In the genomic region with DNA sequence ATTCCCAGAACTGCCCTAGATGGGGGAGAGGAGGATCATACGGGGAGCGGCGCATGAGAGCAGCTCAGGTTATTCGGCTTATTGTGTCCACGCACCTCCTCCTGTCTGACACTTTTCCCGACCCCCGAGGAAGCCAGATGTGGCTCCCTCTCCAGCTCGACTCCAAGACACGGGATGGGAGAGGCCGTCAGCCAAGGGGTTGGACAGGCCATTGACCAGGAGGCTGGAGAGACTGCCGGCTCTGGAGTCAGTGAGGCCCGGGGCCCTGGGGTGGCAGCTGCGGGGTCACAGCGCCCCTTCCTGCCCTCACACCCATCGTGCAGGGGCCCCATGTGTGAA, we compare ENCODE assay signal across 12 cellular contexts. TPM values are rescaled to one million over a fixed set of nuclear protein-coding genes. Genes with fewer than 3 reads are reported as not detected.
A peak's percentile ranks its signal among the peaks of the same experiment; 100 is the strongest.
DNase-seq lines count a peak whose midpoint lies in the region; TF ChIP-seq lines count a peak whose summit lies in the region.
"Had no signal": no experiment of that assay in that cellular context is flagged by ENCODE, and none has a peak within 500 bp of the region (broad histone marks: within the 10 kb centered on the region; RNA-seq: fewer than 3 reads in every experiment).

No MANE protein-coding gene starts in this region.

- peaks cover 40% of the 10 kb centered on the region for H3K36me3 Mint-ChIP-seq in Caco-2 (ENCODE audit: insufficient read depth, unreplicated experiment)
- peaks cover 8% of the 10 kb centered on the region for H3K36me3 Mint-ChIP-seq in progenitor cell of endocrine pancreas (ENCODE audit: insufficient read depth)
- H3K36me3 Mint-ChIP-seq in CD4-positive, alpha-beta memory T cell, result no peaks in the 10 kb centered on the region

- H3K9ac ChIP-seq in NT2/D1 (ENCODE audit: insufficient read length, low read depth), result no peak overlapping the region

- H3K36me3 ChIP-seq in Caco-2 (ENCODE audit: control insufficient read depth, insufficient read depth, low read length) (peaks cover 6% of the 10 kb centered on the region), NT2/D1 (ENCODE audit: insufficient read depth, insufficient read length, low read length) (peaks cover 22% of the 10 kb centered on the region), prostate gland (no peaks in the 10 kb centered on the region)
- H3K36me3 ChIP-seq in CD4-positive, alpha-beta memory T cell (ENCODE audit: insufficient read depth, low read length), result no peaks in the 10 kb centered on the region

- TF ChIP-seq POLR2A in prostate gland (IDR thresholded peaks at IDR 0.05), result no peak

- H3K27ac Mint-ChIP-seq in Caco-2 (ENCODE audit: unreplicated experiment) (peak overlapping the region; percentile 99), progenitor cell of endocrine pancreas (no peak overlapping the region)
- no peak overlapping the region for H3K27ac Mint-ChIP-seq in CD4-positive, alpha-beta memory T cell
- H3K27ac Mint-ChIP-seq: activated CD4-positive, alpha-beta T cell treated with anti-CD3 and anti-CD28 coated beads, Interleukin-2, amount 10 ng/mL, durations not matched to agents 24 days and 14 days had no signal

- H3K27me3 Mint-ChIP-seq in Caco-2 (ENCODE audit: insufficient read depth, unreplicated experiment) (no peaks in the 10 kb centered on the region), progenitor cell of endocrine pancreas (peaks cover 13% of the 10 kb centered on the region)
- H3K27me3 Mint-ChIP-seq in CD4-positive, alpha-beta memory T cell, result peaks cover 20 to 21% of the 10 kb centered on the region in 2 donors

- H3K27ac ChIP-seq in CD4-positive, alpha-beta memory T cell (ENCODE audit: low read depth, low read length), result no peak overlapping the region
- H3K27ac ChIP-seq in prostate gland, result peak overlapping the region in 1 of 2 donors; percentile 75
- H3K27ac ChIP-seq: HL-60 had no signal

- intact Hi-C loops in Caco-2 (cut with micrococcal nuclease; ENCODE audit: unreplicated experiment) (loop anchor here (1.0 to 2.0 kb wide), 2 partner anchors 35 to 206 kb away; a partner anchor contains a TSS), prostate gland (cut with DNase I) (no loop called here)
- intact Hi-C loops in CD4-positive, alpha-beta memory T cell (cut with micrococcal nuclease), result loop anchor here (1.0 kb wide), 3 partner anchors 15 to 207 kb away; no protein-coding TSS in a partner anchor

- no peak for TF ChIP-seq CTCF in Caco-2 (IDR thresholded peaks at IDR 0.05; ENCODE audit: insufficient read depth in 1 of 2, low read depth in 1 of 2, low read length in 1 of 2, severe bottlenecking in 1 of 2, unreplicated experiment in 1 of 2)
- TF ChIP-seq CTCF in epithelial cell of proximal tubule (conservative IDR thresholded peaks at IDR 0.05; ENCODE audit: low read depth, low read length), result no peak
- no peak for TF ChIP-seq CTCF in progenitor cell of endocrine pancreas (IDR thresholded peaks at IDR 0.05; ENCODE audit: unreplicated experiment)
- no peak for TF ChIP-seq CTCF in prostate gland (IDR thresholded peaks at IDR 0.05)

- 19% methylated on average over 11 of the region's 15 CpGs for whole genome bisulfite sequencing in prostate gland

- BruUV-seq in Caco-2 (replicated peaks; lab: Mats Ljungman, UMichigan), result no TSS peak

- H3K4me3 Mint-ChIP-seq in Caco-2 (ENCODE audit: unreplicated experiment), result peak overlapping the region; percentile 99
- peak overlapping the region; percentile 97 for H3K4me3 Mint-ChIP-seq in progenitor cell of endocrine pancreas (ENCODE audit: low read depth)
- peak overlapping the region in 3 of 8 donors; percentile 75 to 84 (median 80) for H3K4me3 Mint-ChIP-seq in CD4-positive, alpha-beta memory T cell

- H3K27me3 ChIP-seq in Caco-2 (replicated peaks; ENCODE audit: control insufficient read depth, insufficient read depth, low read length) (no peaks in the 10 kb centered on the region), NT2/D1 (ENCODE audit: insufficient read depth, insufficient read length) (peaks cover 8% of the 10 kb centered on the region), prostate gland (replicated peaks; ENCODE audit: insufficient read depth) (peaks cover 4% of the 10 kb centered on the region)
- H3K27me3 ChIP-seq in CD4-positive, alpha-beta memory T cell (ENCODE audit: insufficient read depth, low read length), result no peaks in the 10 kb centered on the region

- DNase-seq in Caco-2, result no peak
- no peak for DNase-seq in NT2/D1 (ENCODE audit: low read depth, low spot score)
- no peak for DNase-seq in epithelial cell of proximal tubule (ENCODE audit: low read depth)
- no peak for DNase-seq in progenitor cell of endocrine pancreas (ENCODE audit: low spot score, unreplicated experiment)
- DNase-seq in H4 (ENCODE audit: low spot score), result no peak
- DNase-seq in CD4-positive, alpha-beta memory T cell, result no peak
- no peak for DNase-seq in prostate gland (ENCODE audit: low spot score)
- no peak for DNase-seq in cerebellum (ENCODE audit: low spot score)
- DNase-seq: GOT3 had no signal

- POLR2A ChIA-PET in Caco-2 (lab: Charles Lee), result interaction anchor here (0.5 to 1.1 kb wide), 12 partner anchors 8 to 238 kb away, joined by 3 to 9 read pairs (median 4); a partner anchor contains a TSS
- POLR2A ChIA-PET in CD4-positive, alpha-beta memory T cell (lab: Charles Lee; ENCODE audit: partially characterized antibody), result interaction anchor here (0.9 to 1.4 kb wide), 3 partner anchors 15 to 370 kb away, joined by 3 to 4 read pairs (median 3); no protein-coding TSS in a partner anchor

- H3K4me1 ChIP-seq in Caco-2, result peaks cover 11% of the 10 kb centered on the region
- peaks cover 8% of the 10 kb centered on the region for H3K4me1 ChIP-seq in NT2/D1 (ENCODE audit: insufficient read depth, insufficient read length)
- H3K4me1 ChIP-seq in CD4-positive, alpha-beta memory T cell (ENCODE audit: insufficient read depth, low read length), result peaks cover 19% of the 10 kb centered on the region
- no peaks in the 10 kb centered on the region for H3K4me1 ChIP-seq in prostate gland (replicated peaks)

- H3K4me3 ChIP-seq in Caco-2 (ENCODE audit: low read depth, low read length) (peak overlapping the region; percentile 24), NT2/D1 (ENCODE audit: insufficient read length, low read depth) (peak overlapping the region; percentile 48), epithelial cell of proximal tubule (ENCODE audit: low read depth, low read length) (peak overlapping the region; percentile 67), prostate gland (peak overlapping the region in 1 of 2 donors; percentile 41)
- H3K4me3 ChIP-seq in CD4-positive, alpha-beta memory T cell (ENCODE audit: low read length in 2 of 2), result peak overlapping the region in 1 of 2 donors; percentile 49

- CTCF ChIA-PET in Caco-2 (lab: Charles Lee), result interaction anchor here (0.6 to 1.2 kb wide), 21 partner anchors 10 to 359 kb away, joined by 3 to 6 read pairs (median 4); a partner anchor contains a TSS
- CTCF ChIA-PET in CD4-positive, alpha-beta memory T cell (lab: Charles Lee; ENCODE audit: partially characterized antibody), result interaction anchor here (0.7 to 1.8 kb wide), 23 partner anchors 9 to 444 kb away, joined by 3 to 10 read pairs (median 3); a partner anchor contains a TSS

- no peaks in the 10 kb centered on the region for H3K9me3 ChIP-seq in Caco-2
- H3K9me3 ChIP-seq in NT2/D1 (ENCODE audit: insufficient read depth, low read length), result no peaks in the 10 kb centered on the region
- H3K9me3 ChIP-seq in CD4-positive, alpha-beta memory T cell (ENCODE audit: control insufficient read depth in 1 of 2, low read length in 2 of 2), result no peaks in the 10 kb centered on the region
- H3K9me3 ChIP-seq in prostate gland, result no peaks in the 10 kb centered on the region

- H3K9me3 Mint-ChIP-seq in Caco-2 (ENCODE audit: unreplicated experiment) (no peaks in the 10 kb centered on the region), progenitor cell of endocrine pancreas (ENCODE audit: low read depth) (no peaks in the 10 kb centered on the region)
- no peaks in the 10 kb centered on the region for H3K9me3 Mint-ChIP-seq in CD4-positive, alpha-beta memory T cell
- H3K9me3 Mint-ChIP-seq: activated CD4-positive, alpha-beta T cell treated with anti-CD3 and anti-CD28 coated beads, Interleukin-2, amount 10 ng/mL, durations not matched to agents 24 days and 14 days had no signal

- peaks cover under 1% of the 10 kb centered on the region for H3K4me1 Mint-ChIP-seq in Caco-2 (ENCODE audit: low read depth, unreplicated experiment)
- peaks cover 11% of the 10 kb centered on the region for H3K4me1 Mint-ChIP-seq in progenitor cell of endocrine pancreas (ENCODE audit: low read depth)
- H3K4me1 Mint-ChIP-seq in CD4-positive, alpha-beta memory T cell, result peaks cover 10 to 18% (median 13%) of the 10 kb centered on the region in 4 donors

RNA-seq across cellular contexts. Expression of a gene that starts 2.9 kb away (rescaled TPM):
- total RNA-seq in Caco-2 (2022), result 341 and 354 TPM in 2 replicates
- 195 and 200 TPM in 2 replicates for total RNA-seq in epithelial cell of proximal tubule
- 201 and 213 TPM in 2 replicates for total RNA-seq in progenitor cell of endocrine pancreas
- total RNA-seq in H4 (2014; rRNA removed; shearing (Covaris generic)), result 19.6 and 34.6 TPM in 2 replicates
- 1 to 10 TPM in 1 of 2 experiments, under 1 TPM in 1; 0.97 to 1.4 TPM for total RNA-seq in CD4-positive, alpha-beta memory T cell
- under 1 TPM in 1 of 2 donors, not detected in 1; 0.89 TPM for polyA plus RNA-seq in CD4-positive, alpha-beta memory T cell
- 10 to 100 TPM; 50.9 to 80.5 TPM for total RNA-seq in prostate gland
- 4.2 TPM for total RNA-seq in cerebellum
- total RNA-seq: activated CD4-positive, alpha-beta T cell treated with anti-CD3 and anti-CD28 coated beads, Interleukin-2, amount 10 ng/mL, durations not matched to agents 24 days and 14 days had no signal

RNA-seq across cellular contexts. Expression of a gene that starts 17.5 kb away (rescaled TPM):
- total RNA-seq in Caco-2 (2022), result not detected in 2 replicates
- total RNA-seq in epithelial cell of proximal tubule, result not detected in 2 replicates
- 0.16 and 0.24 TPM in 2 replicates for total RNA-seq in progenitor cell of endocrine pancreas
- 0.45 TPM in 1 of 2 replicates, not detected in the other for total RNA-seq in H4 (2014; rRNA removed; shearing (Covaris generic))
- not detected for total RNA-seq in CD4-positive, alpha-beta memory T cell
- not detected for polyA plus RNA-seq in CD4-positive, alpha-beta memory T cell
- total RNA-seq in prostate gland, result 1 to 10 TPM in 1 of 2 donors, under 1 TPM in 1; 0.32 to 4.9 TPM
- not detected for total RNA-seq in cerebellum
- total RNA-seq: activated CD4-positive, alpha-beta T cell treated with anti-CD3 and anti-CD28 coated beads, Interleukin-2, amount 10 ng/mL, durations not matched to agents 24 days and 14 days; mucosa of gallbladder had no signal

RNA-seq across cellular contexts. Expression of a gene that starts 20.3 kb away (rescaled TPM):
- total RNA-seq in Caco-2 (2022), result not detected in 2 replicates
- not detected in 2 replicates for total RNA-seq in epithelial cell of proximal tubule
- total RNA-seq in progenitor cell of endocrine pancreas, result 1.6 and 4.8 TPM in 2 replicates
- total RNA-seq in H4 (2014; rRNA removed; shearing (Covaris generic)), result not detected in 2 replicates
- not detected for total RNA-seq in CD4-positive, alpha-beta memory T cell
- not detected for polyA plus RNA-seq in CD4-positive, alpha-beta memory T cell
- 10 to 100 TPM in 1 of 2 donors, 1 to 10 TPM in 1; 3.6 to 58.6 TPM for total RNA-seq in prostate gland
- total RNA-seq in cerebellum, result not detected
- total RNA-seq: activated CD4-positive, alpha-beta T cell treated with anti-CD3 and anti-CD28 coated beads, Interleukin-2, amount 10 ng/mL, durations not matched to agents 24 days and 14 days; mucosa of gallbladder had no signal

RNA-seq across cellular contexts. Expression of a gene that starts 22.7 kb away (rescaled TPM):
- not detected in 2 replicates for total RNA-seq in Caco-2 (2022)
- not detected in 2 replicates for total RNA-seq in epithelial cell of proximal tubule
- total RNA-seq in progenitor cell of endocrine pancreas, result not detected in 2 replicates
- total RNA-seq in H4 (2014; rRNA removed; shearing (Covaris generic)), result not detected in 2 replicates
- total RNA-seq in CD4-positive, alpha-beta memory T cell, result not detected
- polyA plus RNA-seq in CD4-positive, alpha-beta memory T cell, result not detected
- total RNA-seq in prostate gland, result 10 to 100 TPM in 1 of 2 donors, not detected in 1; 13.4 TPM
- total RNA-seq in cerebellum, result not detected
- total RNA-seq: activated CD4-positive, alpha-beta T cell treated with anti-CD3 and anti-CD28 coated beads, Interleukin-2, amount 10 ng/mL, durations not matched to agents 24 days and 14 days; mucosa of gallbladder had no signal

RNA-seq across cellular contexts. Expression of a gene that starts 34.8 kb away (rescaled TPM):
- 126 and 140 TPM in 2 replicates for total RNA-seq in Caco-2 (2022)
- 157 and 167 TPM in 2 replicates for total RNA-seq in epithelial cell of proximal tubule
- 94.2 and 95.2 TPM in 2 replicates for total RNA-seq in progenitor cell of endocrine pancreas
- 306 and 341 TPM in 2 replicates for total RNA-seq in H4 (2014; rRNA removed; shearing (Covaris generic))
- total RNA-seq in CD4-positive, alpha-beta memory T cell, result 10 to 100 TPM; 41.3 to 41.9 TPM
- 100 to 1,000 TPM; 160 to 189 TPM for polyA plus RNA-seq in CD4-positive, alpha-beta memory T cell
- total RNA-seq in prostate gland, result 100 to 1,000 TPM; 105 to 120 TPM
- total RNA-seq in cerebellum, result 32.6 TPM
